ENCODE assay signal across 8 cellular contexts in the genomic region with DNA sequence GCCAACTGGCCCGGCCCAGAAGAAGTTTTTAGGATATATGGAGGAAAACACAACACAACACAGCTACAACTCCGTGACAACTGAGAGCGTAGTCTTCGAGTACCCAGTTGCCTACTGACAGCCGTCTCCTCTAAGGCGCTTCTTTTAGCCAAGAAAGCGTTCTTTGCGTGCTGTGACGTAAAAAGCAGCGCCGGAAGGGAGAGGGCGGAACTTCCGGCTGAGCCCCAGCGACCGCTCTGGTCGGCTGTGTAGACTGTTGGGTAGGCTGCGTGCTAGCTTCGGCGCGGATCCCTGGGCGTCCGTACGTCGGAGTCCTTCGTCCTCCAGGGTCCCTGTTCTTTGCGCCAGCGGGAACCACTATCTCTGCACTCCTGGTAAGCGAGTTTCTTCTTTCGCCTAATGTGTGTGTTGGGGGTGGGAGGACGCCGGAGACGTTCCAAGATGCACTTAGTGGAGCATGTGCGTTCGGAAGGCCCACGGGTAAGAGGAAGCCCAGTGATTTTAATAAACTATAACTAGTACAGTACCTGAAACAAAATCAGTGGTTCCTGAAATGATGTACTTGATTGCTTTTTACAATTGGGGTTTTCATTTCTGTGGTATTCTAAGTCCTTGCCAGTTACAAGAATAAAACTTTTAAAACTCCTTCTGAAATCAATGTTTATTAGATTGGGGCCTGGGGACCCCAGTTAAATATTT. TPM values are rescaled to one million over a fixed set of nuclear protein-coding genes. Genes with fewer than 3 reads are reported as not detected.
DNase-seq lines count a peak whose midpoint lies in the region; ATAC-seq and TF ChIP-seq lines count a peak whose summit lies in the region.

A gene (plus strand): TSS at position 239 of the 699 bp plus-strand sequence. CDS start 2,914 bp downstream, outside the sequence.

- intact Hi-C loops in left ventricle myocardium inferior (cut with micrococcal nuclease), result no loop called here

- peak within 1 kb of the TSS; percentile 88 for H3K4me3 ChIP-seq in left ventricle myocardium inferior

- peaks cover 2% of the 10 kb centered on the region for H3K27me3 Mint-ChIP-seq in T-helper 1 cell treated with Interleukin-12 subunit alpha and Interleukin-12 subunit beta and Interleukin-4 antibody, amounts not matched to agents 30 μg/mL and 1 μg/mL, for 36 hours (ENCODE audit: low read depth)
- H3K27me3 Mint-ChIP-seq in progenitor cell of endocrine pancreas, result peaks cover 8% of the 10 kb centered on the region

- H3K9me3 Mint-ChIP-seq in T-helper 1 cell treated with Interleukin-12 subunit alpha and Interleukin-12 subunit beta and Interleukin-4 antibody, amounts not matched to agents 30 μg/mL and 1 μg/mL, for 36 hours, result no peaks in the 10 kb centered on the region
- H3K9me3 Mint-ChIP-seq in progenitor cell of endocrine pancreas (ENCODE audit: low read depth), result no peaks in the 10 kb centered on the region

- peaks cover 23% of the 10 kb centered on the region for H3K36me3 ChIP-seq in left ventricle myocardium inferior

- H3K9me3 ChIP-seq in left ventricle myocardium inferior (replicated peaks), result no peaks in the 10 kb centered on the region

- H3K36me3 Mint-ChIP-seq in T-helper 1 cell treated with Interleukin-12 subunit alpha and Interleukin-12 subunit beta and Interleukin-4 antibody, amounts not matched to agents 30 μg/mL and 1 μg/mL, for 36 hours (ENCODE audit: low read depth), result peaks cover 33% of the 10 kb centered on the region
- H3K36me3 Mint-ChIP-seq in progenitor cell of endocrine pancreas (ENCODE audit: insufficient read depth), result peaks cover 13% of the 10 kb centered on the region

- H3K27ac Mint-ChIP-seq in T-helper 1 cell treated with Interleukin-12 subunit alpha and Interleukin-12 subunit beta and Interleukin-4 antibody, amounts not matched to agents 30 μg/mL and 1 μg/mL, for 36 hours, result peak within 1 kb of the TSS; percentile 97
- peak within 1 kb of the TSS; percentile 99 for H3K27ac Mint-ChIP-seq in progenitor cell of endocrine pancreas

- in situ Hi-C loops in GM13976 (cut with MboI; ENCODE audit: low sequenced_read_pairs, unreplicated experiment), result no loop called here

- H3K4me1 ChIP-seq in left ventricle myocardium inferior, result peaks cover 40% of the 10 kb centered on the region

- H3K4me1 Mint-ChIP-seq in T-helper 1 cell treated with Interleukin-12 subunit alpha and Interleukin-12 subunit beta and Interleukin-4 antibody, amounts not matched to agents 30 μg/mL and 1 μg/mL, for 36 hours (ENCODE audit: low read depth), result peaks cover 22% of the 10 kb centered on the region
- H3K4me1 Mint-ChIP-seq in progenitor cell of endocrine pancreas (ENCODE audit: low read depth), result peaks cover 13% of the 10 kb centered on the region

- peak within 1 kb of the TSS; percentile 97 for H3K4me3 Mint-ChIP-seq in T-helper 1 cell treated with Interleukin-12 subunit alpha and Interleukin-12 subunit beta and Interleukin-4 antibody, amounts not matched to agents 30 μg/mL and 1 μg/mL, for 36 hours
- H3K4me3 Mint-ChIP-seq in progenitor cell of endocrine pancreas (ENCODE audit: low read depth), result peak within 1 kb of the TSS; percentile 99

- H3K27ac ChIP-seq in left ventricle myocardium inferior (replicated peaks), result peak within 1 kb of the TSS; percentile 93

- peaks cover 17% of the 10 kb centered on the region for H3K27me3 ChIP-seq in left ventricle myocardium inferior (ENCODE audit: low read depth)

- peak; percentile 100 for ATAC-seq in HG02852 (IDR thresholded peaks at IDR 0.05; ENCODE audit: unreplicated experiment)

- no peak for TF ChIP-seq CTCF in GM13976 (IDR thresholded peaks at IDR 0.05; ENCODE audit: borderline replicate concordance, control extremely low read depth, extremely low read depth, insufficient read depth, missing control alignments)
- TF ChIP-seq CTCF in left ventricle myocardium inferior (IDR thresholded peaks at IDR 0.05; ENCODE audit: borderline replicate concordance), result no peak
- TF ChIP-seq CTCF in progenitor cell of endocrine pancreas (IDR thresholded peaks at IDR 0.05; ENCODE audit: unreplicated experiment), result no peak

- DNase-seq in GM13976 (ENCODE audit: low spot score), result peak; percentile 95
- DNase-seq in NCI-H146 (lab: John Stamatoyannopoulos, UW), result peak; percentile 91
- DNase-seq in amniotic stem cell (lab: John Stamatoyannopoulos, UW), result peak; percentile 64
- DNase-seq in left ventricle myocardium inferior, result peak; percentile 91
- peak; percentile 75 for DNase-seq in progenitor cell of endocrine pancreas (ENCODE audit: low spot score, unreplicated experiment)
- peak; percentile 93 for DNase-seq in ureter (ENCODE audit: low spot score)

RNA-seq across cellular contexts. Expression of the gene that starts here (rescaled TPM):
- total RNA-seq in left ventricle myocardium inferior (30.3 TPM), progenitor cell of endocrine pancreas (24.0 and 24.4 TPM in 2 replicates), ureter (28.8 TPM)

Comparison
In these comparisons a context has a peak if more than half of its experiments do, and no peak if none do; other contexts are left out.
1. Peak in every context shown above with its lines: DNase-seq, ATAC-seq, H3K4me3 ChIP-seq and H3K27ac ChIP-seq.